Comparison of ENCODE assay signal across 20 cellular contexts in the genomic region with DNA sequence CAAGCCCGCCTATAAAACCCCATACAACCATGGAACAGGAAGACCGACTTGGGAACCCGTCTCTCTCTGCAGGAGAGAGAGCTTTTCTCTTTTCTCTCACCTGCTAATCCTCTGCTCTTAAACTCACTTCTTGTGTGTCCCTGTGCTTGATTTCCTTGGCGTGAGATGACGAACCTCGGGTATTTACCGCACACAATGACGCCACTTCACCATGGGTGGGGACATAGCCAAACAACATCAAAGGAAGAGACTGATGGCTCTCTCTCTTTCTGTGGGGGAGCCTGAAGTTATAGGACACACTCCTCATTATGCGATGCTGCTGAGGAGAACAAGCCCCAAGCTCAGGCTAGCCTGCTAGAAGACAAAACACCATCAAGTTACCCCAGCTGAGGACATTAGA.
"Had no signal": no experiment of that assay in that cellular context is flagged by ENCODE, and none has a peak within 500 bp of the region (broad histone marks: within the 10 kb centered on the region; RNA-seq: fewer than 3 reads in every experiment).

No MANE protein-coding gene starts in this region.

- H3K4me3 ChIP-seq: left ventricle myocardium inferior, tibial artery, uterus had no signal

- H3K27ac Mint-ChIP-seq: activated CD4-positive, alpha-beta T cell treated with anti-CD3 and anti-CD28 coated beads, Interleukin-2, amount 10 ng/mL, durations not matched to agents 24 days and 14 days; activated CD8-positive, alpha-beta T cell treated with anti-CD3 and anti-CD28 coated beads for 36 hours; activated naive CD8-positive, alpha-beta T cell treated with anti-CD3 and anti-CD28 coated beads, Interleukin-2, amount 10 ng/mL, durations not matched to agents 7 days and 5 days; activated T-cell treated with anti-CD3 and anti-CD28 coated beads, Interleukin-2, amount 50 U/mL, for 24 hours; activated T-helper 2 cell treated with anti-CD3 and anti-CD28 coated beads, Interferon-gamma antibody, Interleukin-2, Interleukin-4, amounts not matched to agents 10 μg/mL and 5 μg/mL and 100 μg/mL, durations not matched to agents 14 hours and 24 hours and 36 hours; brain had no signal

- H3K36me3 ChIP-seq: left ventricle myocardium inferior, tibial artery, uterus had no signal

- H3K27me3 ChIP-seq: tibial artery, uterus had no signal

- H3K36me3 Mint-ChIP-seq: activated naive CD8-positive, alpha-beta T cell treated with anti-CD3 and anti-CD28 coated beads, Interleukin-2, amount 10 ng/mL, durations not matched to agents 7 days and 5 days; brain had no signal

- H3K9me3 Mint-ChIP-seq: activated CD4-positive, alpha-beta T cell treated with anti-CD3 and anti-CD28 coated beads, Interleukin-2, amount 10 ng/mL, durations not matched to agents 24 days and 14 days; activated CD8-positive, alpha-beta T cell treated with anti-CD3 and anti-CD28 coated beads for 36 hours; activated naive CD8-positive, alpha-beta T cell treated with anti-CD3 and anti-CD28 coated beads, Interleukin-2, amount 10 ng/mL, durations not matched to agents 7 days and 5 days; activated T-cell treated with anti-CD3 and anti-CD28 coated beads, Interleukin-2, amount 50 U/mL, for 24 hours; activated T-helper 2 cell treated with anti-CD3 and anti-CD28 coated beads, Interferon-gamma antibody, Interleukin-2, Interleukin-4, amounts not matched to agents 10 μg/mL and 5 μg/mL and 100 μg/mL, durations not matched to agents 14 hours and 24 hours and 36 hours; brain had no signal

- H3K27me3 Mint-ChIP-seq: activated CD4-positive, alpha-beta T cell treated with anti-CD3 and anti-CD28 coated beads, Interleukin-2, amount 10 ng/mL, durations not matched to agents 24 days and 14 days; activated naive CD8-positive, alpha-beta T cell treated with anti-CD3 and anti-CD28 coated beads, Interleukin-2, amount 10 ng/mL, durations not matched to agents 7 days and 5 days; activated T-cell treated with anti-CD3 and anti-CD28 coated beads, Interleukin-2, amount 50 U/mL, for 24 hours; brain had no signal

- H3K4me3 Mint-ChIP-seq: activated CD4-positive, alpha-beta T cell treated with anti-CD3 and anti-CD28 coated beads, Interleukin-2, amount 10 ng/mL, durations not matched to agents 24 days and 14 days; activated CD8-positive, alpha-beta T cell treated with anti-CD3 and anti-CD28 coated beads for 36 hours; activated naive CD8-positive, alpha-beta T cell treated with anti-CD3 and anti-CD28 coated beads, Interleukin-2, amount 10 ng/mL, durations not matched to agents 7 days and 5 days; activated T-cell treated with anti-CD3 and anti-CD28 coated beads, Interleukin-2, amount 50 U/mL, for 24 hours; brain had no signal

- DNase-seq: activated CD4-positive, alpha-beta T cell treated with anti-CD3 and anti-CD28 coated beads, Interleukin-2, amount 10 ng/mL, durations not matched to agents 24 days and 14 days; activated CD8-positive, alpha-beta T cell treated with anti-CD3 and anti-CD28 coated beads for 36 hours; activated naive CD4-positive, alpha-beta T cell treated with Interleukin-2 at 50 U/mL for 16 hours; activated naive CD8-positive, alpha-beta T cell treated with anti-CD3 and anti-CD28 coated beads, Interleukin-2, amount 10 ng/mL, durations not matched to agents 7 days and 5 days; activated T-cell treated with anti-CD3 and anti-CD28 coated beads, Interleukin-2, amount 50 U/mL, for 24 hours; amygdala; caudate nucleus; erythroblast; hypothalamus; kidney glomerular epithelial cell; left ventricle myocardium inferior; mammary epithelial cell; midbrain; retina; stimulated activated naive CD4-positive, alpha-beta T cell treated with Interleukin-2 at 50 U/mL for 16 hours; T-helper 9 cell; tibial artery; uterus had no signal

- H3K4me1 Mint-ChIP-seq: activated CD4-positive, alpha-beta T cell treated with anti-CD3 and anti-CD28 coated beads, Interleukin-2, amount 10 ng/mL, durations not matched to agents 24 days and 14 days; activated naive CD8-positive, alpha-beta T cell treated with anti-CD3 and anti-CD28 coated beads, Interleukin-2, amount 10 ng/mL, durations not matched to agents 7 days and 5 days; brain had no signal

- H3K9me3 ChIP-seq: left ventricle myocardium inferior, tibial artery, uterus had no signal

- ATAC-seq: activated CD8-positive, alpha-beta T cell treated with anti-CD3 and anti-CD28 coated beads for 36 hours had no signal

- H3K4me1 ChIP-seq: left ventricle myocardium inferior, tibial artery, uterus had no signal

- H3K27ac ChIP-seq: left ventricle myocardium inferior, tibial artery, uterus had no signal
